Comparison of ENCODE assay signal across 1 cellular context in genomic region chr3:49701388-49702077, GRCh38.
TF ChIP-seq lines count a peak whose summit lies in the region.

No MANE protein-coding gene starts in this region.

TF ChIP-seq in K562, 482 proteins besides CTCF, POLR2A, EP300 and RAD21:
- TF ChIP-seq COPS2 (conservative IDR thresholded peaks at IDR 0.05) (no peak), POLR2G (IDR thresholded peaks at IDR 0.05; ENCODE audit: low read depth, low read length) (peak; percentile 60), ZNF217 (CRISPR knock-in tag; IDR thresholded peaks at IDR 0.05) (no peak), SMC3 (conservative IDR thresholded peaks at IDR 0.05; ENCODE audit: insufficient read depth, low read depth, low read length) (0 out of 2 replicates have a peak, but pooled peaks have one; percentile 17), ZNF24 (IDR thresholded peaks at IDR 0.05) (no peak), THAP7 (CRISPR knock-in tag; IDR thresholded peaks at IDR 0.05) (no peak), SNAPC5 (CRISPR knock-in tag; IDR thresholded peaks at IDR 0.05) (no peak), PTBP1 (IDR thresholded peaks at IDR 0.05; ENCODE audit: low read depth, low read length) (no peak), TEAD1 (CRISPR knock-in tag; IDR thresholded peaks at IDR 0.05) (0 out of 4 replicates have a peak, but pooled peaks of 1 of the 2 experiments have one; percentile 27), TBL1XR1 (IDR thresholded peaks at IDR 0.05; ENCODE audit: low read length in 2 of 2) (no peak), PYGO2 (tag; IDR thresholded peaks at IDR 0.05) (no peak), STAT6 (CRISPR knock-in tag; IDR thresholded peaks at IDR 0.05) (no peak), PCBP2 (IDR thresholded peaks at IDR 0.05; ENCODE audit: low read depth, low read length, poor library complexity, severe bottlenecking) (no peak), PREB (CRISPR knock-in tag; IDR thresholded peaks at IDR 0.05) (no peak), ELF1 (tag; IDR thresholded peaks at IDR 0.05) (no peak), BCL6 (CRISPR knock-in tag; IDR thresholded peaks at IDR 0.05) (no peak), SNRNP70 (optimal IDR thresholded peaks at IDR 0.05; ENCODE audit: low read depth, low read length) (no peak), ZNF280B (CRISPR knock-in tag; IDR thresholded peaks at IDR 0.05) (no peak), RBFOX2 (IDR thresholded peaks at IDR 0.05; ENCODE audit: low read depth, low read length) (peak; percentile 33; the same call in 1 of the 2 replicates), ATF1 (CRISPR knock-in tag; IDR thresholded peaks at IDR 0.05) (no peak), ATF1 (tag; IDR thresholded peaks at IDR 0.05) (no peak), ZNF445 (CRISPR knock-in tag; IDR thresholded peaks at IDR 0.05; ENCODE audit: low read depth) (no peak), CBFB (CRISPR knock-in tag; IDR thresholded peaks at IDR 0.05) (no peak), MIER1 (IDR thresholded peaks at IDR 0.05; ENCODE audit: low read depth) (no peak), TFAP4 (CRISPR knock-in tag; IDR thresholded peaks at IDR 0.05; ENCODE audit: borderline replicate concordance) (peak; percentile 31; the same call in 1 of the 2 replicates), MBD2 (IDR thresholded peaks at IDR 0.05; ENCODE audit: borderline replicate concordance, low read depth) (no peak), GTF2A2 (tag; IDR thresholded peaks at IDR 0.05) (no peak)
